In the genomic region with DNA sequence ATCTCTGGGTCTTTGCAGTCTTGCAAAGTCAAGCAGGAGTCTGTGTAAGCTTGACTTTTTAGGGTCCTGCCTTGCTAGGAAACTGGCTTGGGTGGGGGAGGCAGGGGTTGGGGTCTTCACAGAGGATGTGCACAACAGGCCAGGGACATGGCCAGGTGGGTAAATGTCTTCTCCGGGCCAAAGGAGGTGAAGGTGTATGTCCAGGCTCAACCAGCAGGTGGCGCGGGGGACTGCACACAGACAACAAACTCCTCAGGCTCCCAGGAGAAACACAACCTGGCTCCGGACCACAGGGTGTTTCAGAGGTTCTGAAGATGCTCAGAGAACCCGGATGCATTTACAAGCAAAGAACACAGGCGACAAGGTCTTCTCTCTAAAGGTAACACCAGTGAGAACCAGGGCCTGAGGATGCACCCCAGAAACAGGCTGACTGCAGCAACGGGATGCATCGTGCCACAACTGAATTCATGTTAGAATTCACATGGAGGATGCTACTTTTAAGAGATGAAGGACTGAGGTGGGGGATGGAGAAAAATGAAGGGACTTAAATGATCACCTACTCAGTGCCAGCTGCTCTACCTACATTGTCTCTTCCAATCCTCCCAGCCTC, we compare ENCODE assay signal across 8 cellular contexts. TPM values are rescaled to one million over a fixed set of nuclear protein-coding genes. Genes with fewer than 3 reads are reported as not detected.
A peak's percentile ranks its signal among the peaks of the same experiment; 100 is the strongest.
DNase-seq lines count a peak whose midpoint lies in the region; ATAC-seq and TF ChIP-seq lines count a peak whose summit lies in the region.

No MANE protein-coding gene starts in this region.

- H3K4me1 Mint-ChIP-seq in mesothelial cell of epicardium, result peaks cover 93% of the 10 kb centered on the region

- H3K27me3 Mint-ChIP-seq in mesothelial cell of epicardium (ENCODE audit: low read depth), result no peaks in the 10 kb centered on the region

- H3K9ac ChIP-seq in MM.1S (ENCODE audit: low read length), result no peak overlapping the region

- H3K27ac ChIP-seq in MM.1S (ENCODE audit: low read length) (no peak overlapping the region), thoracic aorta (no peak overlapping the region)

- H3K9me3 Mint-ChIP-seq in mesothelial cell of epicardium, result no peaks in the 10 kb centered on the region

- no peaks in the 10 kb centered on the region for H3K4me1 ChIP-seq in MM.1S (ENCODE audit: low read length)
- H3K4me1 ChIP-seq in thoracic aorta (ENCODE audit: control insufficient read depth in 1 of 2, low read depth in 2 of 2), result peaks cover 29 to 80% of the 10 kb centered on the region in 2 donors

- H3K36me3 ChIP-seq in MM.1S (replicated peaks; ENCODE audit: insufficient read depth, low read length) (no peaks in the 10 kb centered on the region), thoracic aorta (no peaks in the 10 kb centered on the region)

- H3K27me3 ChIP-seq in MM.1S (replicated peaks; ENCODE audit: insufficient read depth, low read length) (no peaks in the 10 kb centered on the region), thoracic aorta (replicated peaks; ENCODE audit: insufficient read depth) (no peaks in the 10 kb centered on the region)

- H3K36me3 Mint-ChIP-seq in mesothelial cell of epicardium, result no peaks in the 10 kb centered on the region

- ATAC-seq in thoracic aorta (ENCODE audit: insufficient number of reproducible peaks, low FRiP score, low read depth) (no peak), GM18907 (IDR thresholded peaks at IDR 0.05; ENCODE audit: unreplicated experiment) (no peak)

- in situ Hi-C loops in G401 (cut with HindIII; ENCODE audit: low sequenced_read_pairs), result no loop called here

- H2AFZ ChIP-seq in MM.1S (ENCODE audit: low read length), result no peak overlapping the region

- H3F3A ChIP-seq in MM.1S (ENCODE audit: insufficient read depth, low read length), result no peaks in the 10 kb centered on the region

- no peak overlapping the region for H3K4me3 Mint-ChIP-seq in mesothelial cell of epicardium

- no peaks in the 10 kb centered on the region for H3K79me2 ChIP-seq in MM.1S (ENCODE audit: low read length)

- H3K4me2 ChIP-seq in MM.1S (ENCODE audit: low read depth, low read length), result no peak overlapping the region

- TF ChIP-seq CTCF in MM.1S (IDR thresholded peaks at IDR 0.05; ENCODE audit: low read length) (peak; percentile 54), choroid plexus epithelial cell (conservative IDR thresholded peaks at IDR 0.05; ENCODE audit: low read depth, low read length) (peak; percentile 82), mesothelial cell of epicardium (IDR thresholded peaks at IDR 0.05; ENCODE audit: unreplicated experiment) (peak; percentile 84), thoracic aorta (IDR thresholded peaks at IDR 0.05) (peak; percentile 63)

- H4K20me1 ChIP-seq in MM.1S (ENCODE audit: insufficient read depth, low read length), result no peaks in the 10 kb centered on the region

- H3K4me3 ChIP-seq in MM.1S (ENCODE audit: low read length), result no peak overlapping the region
- H3K4me3 ChIP-seq in choroid plexus epithelial cell (ENCODE audit: low read depth, low read length), result no peak overlapping the region
- H3K4me3 ChIP-seq in thoracic aorta, result no peak overlapping the region

- peak overlapping the region; percentile 98 for H3K27ac Mint-ChIP-seq in mesothelial cell of epicardium

- DNase-seq in G401 (ENCODE audit: low spot score) (peak; percentile 77), MM.1S (peak; percentile 21), choroid plexus epithelial cell (ENCODE audit: low read depth) (peak; percentile 65), mesothelial cell of epicardium (ENCODE audit: low spot score in 2 of 2, unreplicated experiment in 2 of 2) (peak in 1 of 2 experiments; percentile 67), thoracic aorta (ENCODE audit: low spot score) (no peak), medulla oblongata (ENCODE audit: extremely low spot score) (no peak)
- peak; percentile 22 for DNase-seq in activated CD4-positive, CD25-positive, alpha-beta regulatory T cell treated with anti-CD3 and anti-CD28 coated beads, Interleukin-2, amount 50 U/mL, for 16 hours (ENCODE audit: low read depth, low spot score)

- H3K9me2 ChIP-seq in MM.1S (replicated peaks; ENCODE audit: insufficient read depth, low read length), result no peaks in the 10 kb centered on the region

- H3K9me3 ChIP-seq in MM.1S (replicated peaks; ENCODE audit: insufficient read depth, low read length) (no peaks in the 10 kb centered on the region), thoracic aorta (no peaks in the 10 kb centered on the region)

RNA-seq across cellular contexts. Expression of a gene that starts 56.0 kb away (rescaled TPM):
- 5.2 and 6.7 TPM in 2 replicates for total RNA-seq in G401 (2014; rRNA removed; shearing (Covaris generic))
- 141 to 142 TPM (median 142 TPM) in 3 replicates for total RNA-seq in mesothelial cell of epicardium
- total RNA-seq in thoracic aorta, result 10 to 100 TPM; 63.2 to 71.5 TPM

Comparison
In these comparisons a context has a peak if more than half of its experiments do, and no peak if none do; other contexts are left out.
1. DNase-seq: peak in G401 (single experiment), MM.1S (single experiment), activated CD4-positive, CD25-positive, alpha-beta regulatory T cell treated with anti-CD3 and anti-CD28 coated beads, Interleukin-2, amount 50 U/mL, for 16 hours (single experiment) and choroid plexus epithelial cell (single experiment); none in thoracic aorta (single experiment) and medulla oblongata (single experiment).
2. Peak in every context shown above with its lines, with median percentiles within 50 percentile points of each other: CTCF ChIP-seq.